In genomic region chr15:67977690-67978089, GRCh38 we compare ENCODE assay signal across 36 cellular contexts.
"Had no signal": no experiment of that assay in that cellular context is flagged by ENCODE, and none has a peak within 500 bp of the region (broad histone marks: within the 10 kb centered on the region; RNA-seq: fewer than 3 reads in every experiment).

No MANE protein-coding gene starts in this region.

- DNase-seq: Karpas-422, Kasumi-1, MG63, MM.1S, MV-4-11, NCI-H1048, NCI-H1092, NCI-H1092 treated with DMSO at 0.1 percent for 48 hours, NCI-H1105, NCI-H1105 treated with DMSO at 0.1 percent for 48 hours, NCI-H1417, NCI-H1417 treated with DMSO at 0.1 percent for 48 hours, NCI-H1436, NCI-H1436 treated with DMSO at 0.1 percent for 48 hours, NCI-H146, NCI-H1694, NCI-H1694 treated with DMSO at 0.1 percent for 48 hours, NCI-H187, NCI-H187 treated with DMSO at 0.1 percent for 48 hours, NCI-H1930, NCI-H2029, NCI-H2029 treated with DMSO at 0.1 percent for 48 hours, NCI-H2081, NCI-H2081 treated with DMSO at 0.1 percent for 48 hours, NCI-H2107, NCI-H2171, NCI-H2171 treated with DMSO at 0.1 percent for 48 hours, NCI-H2227 treated with DMSO at 0.1 percent for 48 hours, NCI-H226, NCI-H345, NCI-H446, NCI-H446 treated with DMSO at 0.1 percent for 48 hours, NCI-H510A, NCI-H510A treated with DMSO at 0.1 percent for 48 hours, NCI-H524, NCI-H524 treated with DMSO at 0.1 percent for 48 hours had no signal

- H3K27me3 ChIP-seq: MG63 had no signal

- H3K4me3 ChIP-seq: MG63 had no signal

- H3K36me3 ChIP-seq: MG63 had no signal
